Comparison of ENCODE assay signal across 1 cellular context in genomic region chr20:44384423-44385027, GRCh38.
TF ChIP-seq lines count a peak whose summit lies in the region.

No MANE protein-coding gene starts in this region.

TF ChIP-seq in K562, 482 proteins besides CTCF, POLR2A, EP300 and RAD21 (continued from another document and continues in another):
- TF ChIP-seq AFF1 (IDR thresholded peaks at IDR 0.05; ENCODE audit: low read depth in 1 of 2, partially characterized antibody in 2 of 2) = no peak
- no peak for TF ChIP-seq CREB3L1 (IDR thresholded peaks at IDR 0.05; ENCODE audit: borderline replicate concordance, low read depth)
- TF ChIP-seq KLF1 (tag; IDR thresholded peaks at IDR 0.05) = no peak
- TF ChIP-seq SMARCC2 (IDR thresholded peaks at IDR 0.05; ENCODE audit: low read depth) = no peak
- TF ChIP-seq BRF2 (IDR thresholded peaks at IDR 0.05; ENCODE audit: borderline replicate concordance, insufficient read depth, insufficient read length) = no peak
- TF ChIP-seq ZFP1 (CRISPR knock-in tag; IDR thresholded peaks at IDR 0.05) = no peak
- 0 out of 2 replicates have a peak, but pooled peaks have one; percentile 13 for TF ChIP-seq ZEB2 (IDR thresholded peaks at IDR 0.05)
- TF ChIP-seq PPARD (CRISPR knock-in tag; IDR thresholded peaks at IDR 0.05) = no peak
- no peak for TF ChIP-seq POLR3G (IDR thresholded peaks at IDR 0.05; ENCODE audit: extremely low read depth, insufficient read length, insufficient replicate concordance)
- no peak for TF ChIP-seq HCFC1 (IDR thresholded peaks at IDR 0.05; ENCODE audit: low read depth, low read length)
- TF ChIP-seq ZNF583 (CRISPR knock-in tag; IDR thresholded peaks at IDR 0.05) = no peak
- TF ChIP-seq ZNF253 (CRISPR knock-in tag; conservative IDR thresholded peaks at IDR 0.05) = no peak
- no peak for TF ChIP-seq PRMT5 (CRISPR knock-in tag; IDR thresholded peaks at IDR 0.05)
- TF ChIP-seq ATF4 (CRISPR knock-in tag; IDR thresholded peaks at IDR 0.05) = no peak
- no peak for TF ChIP-seq ZNF75A (CRISPR knock-in tag; IDR thresholded peaks at IDR 0.05)
- TF ChIP-seq ATF3 (IDR thresholded peaks at IDR 0.05) = peak; percentile 46; the same call in 1 of the 2 replicates
- TF ChIP-seq ATF3 (CRISPR knock-in tag; conservative IDR thresholded peaks at IDR 0.05) = no peak
- TF ChIP-seq ZNF609 (CRISPR knock-in tag; IDR thresholded peaks at IDR 0.05; ENCODE audit: borderline replicate concordance) = no peak
- no peak for TF ChIP-seq GATAD2B (IDR thresholded peaks at IDR 0.05; ENCODE audit: borderline replicate concordance)
- no peak for TF ChIP-seq ZNF311 (CRISPR knock-in tag; IDR thresholded peaks at IDR 0.05)
- TF ChIP-seq YY1 (IDR thresholded peaks at IDR 0.05; ENCODE audit: borderline replicate concordance in 1 of 3, control insufficient read depth in 1 of 3, extremely low read depth in 1 of 3, insufficient read depth in 3 of 3, insufficient read length in 1 of 3, insufficient replicate concordance in 2 of 3, low read depth in 1 of 3, low read length in 2 of 3) = no peak
- TF ChIP-seq ZNF212 (CRISPR knock-in tag; IDR thresholded peaks at IDR 0.05) = no peak
- TF ChIP-seq MTA1 (IDR thresholded peaks at IDR 0.05; ENCODE audit: borderline replicate concordance) = no peak
- TF ChIP-seq SMAD1 (IDR thresholded peaks at IDR 0.05; ENCODE audit: low read depth, low read length, partially characterized antibody) = no peak
- TF ChIP-seq E2F8 (IDR thresholded peaks at IDR 0.05; ENCODE audit: low read depth, partially characterized antibody) = no peak
- no peak for TF ChIP-seq SMAD2 (IDR thresholded peaks at IDR 0.05; ENCODE audit: low read depth, low read length)
- peak; percentile 70 for TF ChIP-seq CTCFL (IDR thresholded peaks at IDR 0.05; ENCODE audit: borderline replicate concordance, insufficient read depth, low read depth, low read length, poor library complexity, severe bottlenecking)
- no peak for TF ChIP-seq ZNF77 (CRISPR knock-in tag; IDR thresholded peaks at IDR 0.05)
- no peak for TF ChIP-seq ZNF174 (CRISPR knock-in tag; IDR thresholded peaks at IDR 0.05)
- no peak for TF ChIP-seq CXXC5 (CRISPR knock-in tag; IDR thresholded peaks at IDR 0.05)
- peak; percentile 47 for TF ChIP-seq FOSL1 (tag; conservative IDR thresholded peaks at IDR 0.05)
- no peak for TF ChIP-seq IRF2 (CRISPR knock-in tag; IDR thresholded peaks at IDR 0.05)
- TF ChIP-seq CREBBP (IDR thresholded peaks at IDR 0.05; ENCODE audit: low read depth, low read length) = no peak
- TF ChIP-seq ZNF518B (CRISPR knock-in tag; IDR thresholded peaks at IDR 0.05) = no peak
- TF ChIP-seq THAP7 (CRISPR knock-in tag; IDR thresholded peaks at IDR 0.05) = no peak
- TF ChIP-seq U2AF2 (optimal IDR thresholded peaks at IDR 0.05; ENCODE audit: low read depth, low read length) = no peak
- no peak for TF ChIP-seq TFAM (CRISPR knock-in tag; conservative IDR thresholded peaks at IDR 0.05)
